Comparison of ENCODE assay signal across 8 cellular contexts in genomic region chr7:23712368-23713284, GRCh38. TPM values are rescaled to one million over a fixed set of nuclear protein-coding genes. Genes with fewer than 3 reads are reported as not detected.
DNase-seq lines count a peak whose midpoint lies in the region; ATAC-seq and TF ChIP-seq lines count a peak whose summit lies in the region.

No MANE protein-coding gene starts in this region.

- no peak for ATAC-seq in GM18873 (IDR thresholded peaks at IDR 0.05; ENCODE audit: low FRiP score, unreplicated experiment)
- no peak for ATAC-seq in HG03521 (IDR thresholded peaks at IDR 0.05; ENCODE audit: unreplicated experiment)
- no peak for ATAC-seq in GM18517 (IDR thresholded peaks at IDR 0.05; ENCODE audit: unreplicated experiment)

- H3K36me3 Mint-ChIP-seq in CD14-positive monocyte (no peaks in the 10 kb centered on the region), chondrocyte (ENCODE audit: low read depth) (no peaks in the 10 kb centered on the region)

- H3K9me3 Mint-ChIP-seq in CD14-positive monocyte (no peaks in the 10 kb centered on the region), chondrocyte (ENCODE audit: low read depth) (peaks cover 3% of the 10 kb centered on the region)

- H3K4me3 Mint-ChIP-seq in CD14-positive monocyte (no peak overlapping the region), chondrocyte (ENCODE audit: unreplicated experiment) (no peak overlapping the region)

- peak; percentile 67 for TF ChIP-seq CTCF in CD14-positive monocyte (IDR thresholded peaks at IDR 0.05)
- peak; percentile 91 for TF ChIP-seq CTCF in chondrocyte (IDR thresholded peaks at IDR 0.05)

- H3K4me1 Mint-ChIP-seq in CD14-positive monocyte (no peaks in the 10 kb centered on the region), chondrocyte (ENCODE audit: low read depth) (peaks cover 12% of the 10 kb centered on the region)

- intact Hi-C loops in CD14-positive monocyte (cut with micrococcal nuclease) = loop anchor here (2.0 to 10.0 kb wide), 4 partner anchors 140 to 438 kb away; no protein-coding TSS in a partner anchor

- no peak overlapping the region for H3K27ac Mint-ChIP-seq in CD14-positive monocyte
- no peak overlapping the region for H3K27ac Mint-ChIP-seq in chondrocyte (ENCODE audit: unreplicated experiment)

- DNase-seq in CD14-positive monocyte (ENCODE audit: low spot score) (no peak), HCEC 1CT (peak; percentile 79), NCI-H748 treated with DMSO at 0.1 percent for 48 hours (lab: John Stamatoyannopoulos, UW) (peak; percentile 54), chondrocyte (ENCODE audit: low spot score) (no peak), lung microvascular endothelial cell (ENCODE audit: low read depth in 2 of 2) (peak; percentile 73 to 74)

- H3K27me3 Mint-ChIP-seq in CD14-positive monocyte (ENCODE audit: low read depth in 3 of 3) (peaks cover 0 to 2% (median 1%) of the 10 kb centered on the region in 3 donors), chondrocyte (ENCODE audit: low read depth) (no peaks in the 10 kb centered on the region)

RNA-seq across cellular contexts. Expression of gene STK31, which starts 2.6 kb away (rescaled TPM):
- not detected for polyA plus RNA-seq in CD14-positive monocyte
- total RNA-seq in chondrocyte (0.07 to 0.13 TPM in 2 of 3 replicates, not detected in the other), lung microvascular endothelial cell (0.20 and 0.22 TPM in 2 replicates)

RNA-seq across cellular contexts. Expression of gene FAM221A, which starts 32.6 kb away (rescaled TPM):
- polyA plus RNA-seq in CD14-positive monocyte = 1 to 10 TPM; 1.4 to 2.1 TPM
- 1.8 to 2.3 TPM (median 2.2 TPM) in 3 replicates for total RNA-seq in chondrocyte
- 4.1 and 8.1 TPM in 2 replicates for total RNA-seq in lung microvascular endothelial cell

Comparison
In these comparisons a context has a peak if more than half of its experiments do, and no peak if none do; other contexts are left out.
1. DNase-seq: peak in HCEC 1CT (single experiment), NCI-H748 treated with DMSO at 0.1 percent for 48 hours (single experiment) and lung microvascular endothelial cell (2 of 2); none in CD14-positive monocyte (single experiment) and chondrocyte (single experiment).